14 cellular contexts compared by ENCODE assay signal in the genomic region with DNA sequence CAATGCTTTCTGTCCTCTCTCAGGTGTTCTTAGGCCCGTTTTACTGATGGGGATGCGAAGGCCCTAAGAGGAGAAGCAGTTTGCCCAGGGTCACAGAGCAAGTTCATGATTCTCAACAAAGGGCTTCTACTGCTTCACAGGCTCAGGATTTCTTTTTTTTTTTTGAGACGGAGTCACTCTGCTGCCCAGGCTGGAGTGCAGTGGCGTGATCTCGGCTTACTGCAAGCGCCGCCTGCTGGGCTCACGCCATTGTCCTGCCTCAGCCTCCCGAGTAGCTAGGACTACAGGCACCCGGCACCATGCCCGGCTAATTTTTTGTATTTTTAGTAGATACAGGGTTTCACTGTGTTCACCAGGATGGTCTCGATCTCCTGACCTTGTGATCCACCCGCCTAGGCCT. TPM values are rescaled to one million over a fixed set of nuclear protein-coding genes. Genes with fewer than 3 reads are reported as not detected.
DNase-seq lines count a peak whose midpoint lies in the region; ATAC-seq, FAIRE-seq and TF ChIP-seq lines count a peak whose summit lies in the region.
"Not testable (repeated sequence)": the region's sequence is repeated elsewhere in the genome, so short reads cannot be mapped to it uniquely, and the experiment has no call there.
"Had no signal": no experiment of that assay in that cellular context is flagged by ENCODE, and none has a peak within 500 bp of the region (broad histone marks: within the 10 kb centered on the region; RNA-seq: fewer than 3 reads in every experiment).

No MANE protein-coding gene starts in this region.

- ATAC-seq in WTC11 = 0 out of 2 replicates have a peak, but pooled peaks have one; percentile 23

- H2BK5ac ChIP-seq in H1 (ENCODE audit: low read depth, low read length) = not testable (repeated sequence)

- H3F3A ChIP-seq in neural progenitor cell (ENCODE audit: low read depth) = not testable (repeated sequence)

- H3K4me2 ChIP-seq in H1 (ENCODE audit: insufficient read depth in 1 of 2, low read depth in 2 of 2, low read length in 2 of 2); neural progenitor cell: not testable (repeated sequence)

- not testable (repeated sequence) for H3K79me2 ChIP-seq in H1 (ENCODE audit: control insufficient read depth in 1 of 2, insufficient read depth in 2 of 2, low read length in 2 of 2); neural progenitor cell (ENCODE audit: low read depth)

- not testable (repeated sequence) for H3K23ac ChIP-seq in H1 (ENCODE audit: insufficient read length)

- POLR2A ChIA-PET in WTC11 (lab: Charles Lee) = not testable (repeated sequence)
- POLR2A ChIA-PET in H1 (lab: Charles Lee; ENCODE audit: partially characterized antibody) = interaction anchor here (2.8 kb wide), 1 partner anchor 13 kb away, joined by 11 read pairs; a partner anchor contains a TSS

- H2BK12ac ChIP-seq in H1 (ENCODE audit: low read depth, low read length) = not testable (repeated sequence)

- not testable (repeated sequence) for H3K79me1 ChIP-seq in H1 (ENCODE audit: low read depth, low read length)

- not testable (repeated sequence) for TF ChIP-seq POLR2A in H1 (IDR thresholded peaks at IDR 0.05; ENCODE audit: control extremely low read depth in 1 of 2, low read depth in 2 of 2, low read length in 2 of 2); spleen (IDR thresholded peaks at IDR 0.05)

- not testable (repeated sequence) for TF ChIP-seq RAD21 in H1 (IDR thresholded peaks at IDR 0.05 in 1 of 2, conservative IDR thresholded peaks at IDR 0.05 in 1 of 2; ENCODE audit: low read depth in 2 of 2, low read length in 2 of 2)

- H3K4me3 ChIP-seq in H1 (ENCODE audit: extremely low read depth in 1 of 4, insufficient read depth in 2 of 4, low read depth in 3 of 4, low read length in 4 of 4); neural progenitor cell; spleen: not testable (repeated sequence)

- not testable (repeated sequence) for H2AK5ac ChIP-seq in H1 (ENCODE audit: low read depth, low read length)

- TF ChIP-seq CTCF in WTC11 (IDR thresholded peaks at IDR 0.05); H1 (IDR thresholded peaks at IDR 0.05; ENCODE audit: control extremely low read depth in 1 of 3, insufficient read depth in 1 of 3, low read depth in 1 of 3, low read length in 3 of 3); glutamatergic neuron (IDR thresholded peaks at IDR 0.05; ENCODE audit: partially characterized antibody, unreplicated experiment); neural progenitor cell (IDR thresholded peaks at IDR 0.05); spleen (IDR thresholded peaks at IDR 0.05 in 8 of 11, conservative IDR thresholded peaks at IDR 0.05 in 3 of 11): not testable (repeated sequence)
- TF ChIP-seq CTCF in progenitor cell of endocrine pancreas (IDR thresholded peaks at IDR 0.05; ENCODE audit: unreplicated experiment) = peak; percentile 11

- not testable (repeated sequence) for H3K36me3 Mint-ChIP-seq in WTC11; glutamatergic neuron (ENCODE audit: unreplicated experiment); neural progenitor cell; progenitor cell of endocrine pancreas (ENCODE audit: insufficient read depth)

- H3K9me3 ChIP-seq in H1 (ENCODE audit: insufficient read depth in 2 of 2, low read depth in 1 of 2, low read length in 1 of 2); neural progenitor cell (ENCODE audit: low read depth); spleen: not testable (repeated sequence)

- DNase-seq in ELF-1 (ENCODE audit: low read depth, low spot score) (peak; percentile 67), HT1080 (ENCODE audit: low read depth) (peak; percentile 37), neural progenitor cell (ENCODE audit: low spot score) (peak; percentile 20), spleen (peak; percentile 44)
- not testable (repeated sequence) for DNase-seq in WTC11 (ENCODE audit: low spot score); H1 (ENCODE audit: low read depth in 1 of 2, low spot score in 2 of 2); glutamatergic neuron; progenitor cell of endocrine pancreas (ENCODE audit: low spot score, unreplicated experiment)

- not testable (repeated sequence) for H2AFZ ChIP-seq in H1 (ENCODE audit: low read length); neural progenitor cell (replicated peaks)

- H3K36me3 ChIP-seq in H1 (ENCODE audit: control insufficient read depth in 2 of 4, insufficient read depth in 4 of 4, low read length in 3 of 4); neural progenitor cell: not testable (repeated sequence)
- peaks cover 0 to 86% (median 0%) of the 10 kb centered on the region in 6 donors for H3K36me3 ChIP-seq in spleen

- H4K8ac ChIP-seq in H1 (ENCODE audit: extremely low read depth, insufficient read depth, low read length) = 0 out of 2 replicates have a peak overlapping the region, but pooled peaks have one; percentile 4

- H3K4me1 ChIP-seq in H1 (replicated peaks in 1 of 4; ENCODE audit: control insufficient read depth in 3 of 4, insufficient read depth in 4 of 4, low read length in 3 of 4); neural progenitor cell: not testable (repeated sequence)
- peaks cover 0 to 23% (median 2%) of the 10 kb centered on the region in 6 donors for H3K4me1 ChIP-seq in spleen

- H4K91ac ChIP-seq in H1 (replicated peaks; ENCODE audit: insufficient read length, low read length) = not testable (repeated sequence)

- H4K20me1 ChIP-seq in H1 (replicated peaks in 1 of 2; ENCODE audit: control insufficient read depth in 1 of 2, insufficient read depth in 2 of 2, low read length in 2 of 2); neural progenitor cell (ENCODE audit: low read depth): not testable (repeated sequence)

- not testable (repeated sequence) for H3K27ac ChIP-seq in H1 (ENCODE audit: low read depth, low read length); neural progenitor cell; spleen

- not testable (repeated sequence) for H3K56ac ChIP-seq in H1 (replicated peaks; ENCODE audit: insufficient read length, low read depth, low read length)

- not testable (repeated sequence) for H2BK20ac ChIP-seq in H1 (ENCODE audit: low read length)

- intact Hi-C loops in spleen (cut with DNase I; ENCODE audit: low total_unique reads) = not testable (repeated sequence)

- TF ChIP-seq EP300 in H1 (IDR thresholded peaks at IDR 0.05; ENCODE audit: borderline replicate concordance in 1 of 2, low read depth in 2 of 2, low read length in 2 of 2) = not testable (repeated sequence)

- H3K9me3 Mint-ChIP-seq in WTC11; neural progenitor cell; progenitor cell of endocrine pancreas (ENCODE audit: low read depth): not testable (repeated sequence)
- peaks cover 18% of the 10 kb centered on the region for H3K9me3 Mint-ChIP-seq in glutamatergic neuron (ENCODE audit: unreplicated experiment)

- H3K23me2 ChIP-seq in H1 (ENCODE audit: low read depth, low read length) = not testable (repeated sequence)

- H4K5ac ChIP-seq in H1 (ENCODE audit: insufficient read length, low read depth, low read length) = not testable (repeated sequence)

- not testable (repeated sequence) for FAIRE-seq in H1 (lab: Jason Lieb, UNC)

- H3K4ac ChIP-seq in H1 (replicated peaks; ENCODE audit: insufficient read length, low read depth, low read length) = not testable (repeated sequence)

- not testable (repeated sequence) for H3K4me3 Mint-ChIP-seq in WTC11; glutamatergic neuron (ENCODE audit: unreplicated experiment); neural progenitor cell; progenitor cell of endocrine pancreas (ENCODE audit: low read depth)

- H3K27me3 ChIP-seq in H1 (replicated peaks in 1 of 4; ENCODE audit: control insufficient read depth in 3 of 4, extremely low read depth in 1 of 4, insufficient read depth in 3 of 4, low read length in 3 of 4); neural progenitor cell; spleen (replicated peaks in 1 of 7): not testable (repeated sequence)

- not testable (repeated sequence) for H3K9ac ChIP-seq in H1 (replicated peaks in 1 of 4; ENCODE audit: extremely low read depth in 1 of 4, low read depth in 3 of 4, low read length in 3 of 4); neural progenitor cell

- H3K27me3 Mint-ChIP-seq in WTC11 (ENCODE audit: low read depth) (peaks cover 17% of the 10 kb centered on the region), glutamatergic neuron (ENCODE audit: unreplicated experiment) (peaks cover 13% of the 10 kb centered on the region)
- H3K27me3 Mint-ChIP-seq in neural progenitor cell (ENCODE audit: insufficient read depth, low read depth); progenitor cell of endocrine pancreas: not testable (repeated sequence)

- not testable (repeated sequence) for H2BK15ac ChIP-seq in H1 (ENCODE audit: low read length)

- not testable (repeated sequence) for H3K14ac ChIP-seq in H1 (ENCODE audit: insufficient read length)

- not testable (repeated sequence) for H3K18ac ChIP-seq in H1 (ENCODE audit: extremely low read depth, low read length)

- H2BK120ac ChIP-seq in H1 (replicated peaks; ENCODE audit: low read depth, low read length) = not testable (repeated sequence)

- H3K4me1 Mint-ChIP-seq in WTC11 = not testable (repeated sequence)
- peaks cover 27% of the 10 kb centered on the region for H3K4me1 Mint-ChIP-seq in glutamatergic neuron (ENCODE audit: low read depth, unreplicated experiment)
- peaks cover 10% of the 10 kb centered on the region for H3K4me1 Mint-ChIP-seq in neural progenitor cell
- H3K4me1 Mint-ChIP-seq in progenitor cell of endocrine pancreas (ENCODE audit: low read depth) = peaks cover 16% of the 10 kb centered on the region

- not testable (repeated sequence) for H3K27ac Mint-ChIP-seq in WTC11
- H3K27ac Mint-ChIP-seq in glutamatergic neuron (ENCODE audit: unreplicated experiment) (peak overlapping the region; percentile 22), neural progenitor cell (peak overlapping the region; percentile 68), progenitor cell of endocrine pancreas (peak overlapping the region; percentile 64)

- 76% methylated on average over 13 of the region's 13 CpGs; no CpG with 5 or more reads in 1 of the 2 experiments for WGBS in H1 (ENCODE audit: extremely low coverage in 1 of 2, insufficient coverage in 1 of 2, insufficient read length in 1 of 2, insufficient replicate concordance in 2 of 2, low coverage in 1 of 2, low lambda C conversion rate in 2 of 2, missing lambda C conversion rate in 1 of 2), 2 experiments
- WGBS in spleen, 5 donors = 78 to 95% (median 92%) methylated on average over 13 of the region's 13 CpGs

- CTCF ChIA-PET in WTC11 (lab: Charles Lee) (interaction anchor here (0.6 kb wide), 1 partner anchor 72 kb away, joined by 3 read pairs; no protein-coding TSS in a partner anchor), H1 (lab: Charles Lee; ENCODE audit: partially characterized antibody) (interaction anchor here (1.4 kb wide), 1 partner anchor 18 kb away, joined by 4 read pairs; no protein-coding TSS in a partner anchor)

RNA-seq across cellular contexts. Expression of a gene that starts 5.1 kb away (rescaled TPM):
- not detected in 2 replicates for total RNA-seq in HT1080 (2014; rRNA removed; shearing (Covaris generic))
- polyA plus RNA-seq in HT1080 (2015; cell fraction: cytosol; rRNA removed) = not detected in 2 replicates
- polyA plus RNA-seq in HT1080 (2015; cell fraction: nucleus; rRNA removed) = not detected in 2 replicates
- total RNA-seq in WTC11 (2021) (0.09 to 0.30 TPM (median 0.26 TPM) in 3 replicates), glutamatergic neuron (ENCODE audit: unreplicated experiment) (not detected), neural progenitor cell (ENCODE audit: low replicate concordance) (0.56 TPM in 1 of 2 replicates, not detected in the other), progenitor cell of endocrine pancreas (4.2 and 5.5 TPM in 2 replicates), spleen (100 to 1,000 TPM; 200 to 795 (median 433) TPM)
- total RNA-seq in H1 (2021; fragmentation: NEBNext Ultra II Directional; extraction: Animal tissue kit (Norgen Biotek cat#: 25700)) = not detected in 2 replicates
- polyA plus RNA-seq in H1 (2011; rRNA removed) (not detected in 2 replicates), spleen (10 to 100 TPM in 2 of 3 donors, 1 to 10 TPM in 1; 8.9 to 73.8 (median 52.7) TPM)
- not detected for polyA plus RNA-seq in H1 (2011; cell fraction: cytosol; rRNA removed)
- polyA plus RNA-seq in H1 (2011; cell fraction: nucleus; rRNA removed) = 0.04 TPM
- polyA plus RNA-seq in H1 (2012, experiment 1 of 2) = 0.12 TPM in 1 of 4 replicates, not detected in the others
- polyA plus RNA-seq in H1 (2012, experiment 2 of 2) = not detected
- not detected for polyA plus RNA-seq in H1 (2013, experiment 1 of 2)
- not detected for polyA plus RNA-seq in H1 (2013, experiment 2 of 2)
- polyA minus RNA-seq in H1 (2011; rRNA and poly(A)+ RNA removed) = not detected in 2 replicates
- polyA minus RNA-seq in H1 (2011; cell fraction: cytosol; rRNA and poly(A)+ RNA removed) = not detected
- polyA minus RNA-seq in H1 (2011; cell fraction: nucleus; rRNA and poly(A)+ RNA removed) = not detected
- total RNA-seq: A172, Calu3, G401 had no signal
- polyA plus RNA-seq: A549, BJ, GM12878 had no signal

RNA-seq across cellular contexts. Expression of a gene that starts 13.4 kb away (rescaled TPM):
- total RNA-seq in HT1080 (2014; rRNA removed; shearing (Covaris generic)) = 108 and 130 TPM in 2 replicates
- polyA plus RNA-seq in HT1080 (2015; cell fraction: cytosol; rRNA removed) = 68.2 and 78.2 TPM in 2 replicates
- 32.8 and 36.2 TPM in 2 replicates for polyA plus RNA-seq in HT1080 (2015; cell fraction: nucleus; rRNA removed)
- total RNA-seq in WTC11 (2021) = 100.0 to 113 TPM (median 104 TPM) in 3 replicates
- 129 and 130 TPM in 2 replicates for total RNA-seq in H1 (2021; fragmentation: NEBNext Ultra II Directional; extraction: Animal tissue kit (Norgen Biotek cat#: 25700))
- 53.0 and 53.6 TPM in 2 replicates for polyA plus RNA-seq in H1 (2011; rRNA removed)
- 93.7 TPM for polyA plus RNA-seq in H1 (2011; cell fraction: cytosol; rRNA removed)
- polyA plus RNA-seq in H1 (2011; cell fraction: nucleus; rRNA removed) = 52.9 TPM
- polyA plus RNA-seq in H1 (2012, experiment 1 of 2) = 97.0 to 108 TPM (median 100 TPM) in 4 replicates
- 119 TPM for polyA plus RNA-seq in H1 (2012, experiment 2 of 2)
- polyA plus RNA-seq in H1 (2013, experiment 1 of 2) = 161 TPM
- polyA plus RNA-seq in H1 (2013, experiment 2 of 2) = 167 TPM
- 24.3 and 24.6 TPM in 2 replicates for polyA minus RNA-seq in H1 (2011; rRNA and poly(A)+ RNA removed)
- 27.2 TPM for polyA minus RNA-seq in H1 (2011; cell fraction: cytosol; rRNA and poly(A)+ RNA removed)
- polyA minus RNA-seq in H1 (2011; cell fraction: nucleus; rRNA and poly(A)+ RNA removed) = 26.8 TPM
- total RNA-seq in glutamatergic neuron (ENCODE audit: unreplicated experiment) = 65.4 TPM
- total RNA-seq in neural progenitor cell (ENCODE audit: low replicate concordance) = 75.2 and 109 TPM in 2 replicates
- total RNA-seq in progenitor cell of endocrine pancreas = 72.0 and 76.4 TPM in 2 replicates
- 10 to 100 TPM; 31.2 to 57.8 (median 38.0) TPM for total RNA-seq in spleen
- polyA plus RNA-seq in spleen = 10 to 100 TPM; 75.8 to 94.3 (median 91.3) TPM

RNA-seq across cellular contexts. Expression of a gene that starts 27.4 kb away (rescaled TPM):
- 1.4 and 1.8 TPM in 2 replicates for total RNA-seq in HT1080 (2014; rRNA removed; shearing (Covaris generic))
- polyA plus RNA-seq in HT1080 (2015; cell fraction: cytosol; rRNA removed) = 2.1 and 3.1 TPM in 2 replicates
- polyA plus RNA-seq in HT1080 (2015; cell fraction: nucleus; rRNA removed) = 2.7 and 2.8 TPM in 2 replicates
- 1.7 to 2.3 TPM (median 2.0 TPM) in 3 replicates for total RNA-seq in WTC11 (2021)
- total RNA-seq in H1 (2021; fragmentation: NEBNext Ultra II Directional; extraction: Animal tissue kit (Norgen Biotek cat#: 25700)) = 1.4 and 1.8 TPM in 2 replicates
- polyA plus RNA-seq in H1 (2011; rRNA removed) = 3.2 and 3.3 TPM in 2 replicates
- 2.4 TPM for polyA plus RNA-seq in H1 (2011; cell fraction: cytosol; rRNA removed)
- 1.9 TPM for polyA plus RNA-seq in H1 (2011; cell fraction: nucleus; rRNA removed)
- polyA plus RNA-seq in H1 (2012, experiment 1 of 2) = 2.8 to 4.8 TPM (median 4.1 TPM) in 4 replicates
- polyA plus RNA-seq in H1 (2012, experiment 2 of 2) = 3.5 TPM
- 2.0 TPM for polyA plus RNA-seq in H1 (2013, experiment 1 of 2)
- 2.2 TPM for polyA plus RNA-seq in H1 (2013, experiment 2 of 2)
- polyA minus RNA-seq in H1 (2011; rRNA and poly(A)+ RNA removed) = 1.7 and 4.6 TPM in 2 replicates
- 0.81 TPM for polyA minus RNA-seq in H1 (2011; cell fraction: cytosol; rRNA and poly(A)+ RNA removed)
- polyA minus RNA-seq in H1 (2011; cell fraction: nucleus; rRNA and poly(A)+ RNA removed) = 4.4 TPM
- total RNA-seq in glutamatergic neuron (ENCODE audit: unreplicated experiment) = 6.3 TPM
- total RNA-seq in neural progenitor cell (ENCODE audit: low replicate concordance) = 7.8 and 8.2 TPM in 2 replicates
- total RNA-seq in progenitor cell of endocrine pancreas = 18.2 and 21.0 TPM in 2 replicates
- total RNA-seq in spleen = 1 to 10 TPM; 1.1 to 3.3 (median 1.4) TPM
- 1 to 10 TPM in 1 of 3 donors, under 1 TPM in 2; 0.70 to 1.8 (median 0.76) TPM for polyA plus RNA-seq in spleen

Comparison
In these comparisons a context has a peak if more than half of its experiments do, and no peak if none do; other contexts are left out.
1. RNA of a gene that starts 5.1 kb away (total RNA-seq): 200 to 795 TPM in spleen; 4.2 to 5.5 TPM in progenitor cell of endocrine pancreas, 0.09 to 0.30 TPM in WTC11, not detected in HT1080, not detected in H1, not detected in glutamatergic neuron (single experiment) and 0.56 TPM in neural progenitor cell; every median in the first group is over 10 times any median in the second.